Comparison of ENCODE assay signal across 33 cellular contexts in genomic region chr16:90037202-90037765, GRCh38. TPM values are rescaled to one million over a fixed set of nuclear protein-coding genes. Genes with fewer than 3 reads are reported as not detected.
"Had no signal": no experiment of that assay in that cellular context is flagged by ENCODE, and none has a peak within 500 bp of the region (broad histone marks: within the 10 kb centered on the region; RNA-seq: fewer than 3 reads in every experiment).

No MANE protein-coding gene starts in this region.

- H3K79me2 ChIP-seq: parathyroid adenoma had no signal

- H2AFZ ChIP-seq: parathyroid adenoma had no signal

- H3K4me1 Mint-ChIP-seq: activated naive CD4-positive, alpha-beta T cell treated with anti-CD3 and anti-CD28 coated beads, Interleukin-2, amount 50 U/mL, for 24 hours; mesothelial cell of epicardium; naive B cell; nephron progenitor cell had no signal

- H3K27me3 ChIP-seq: breast epithelium, gastroesophageal sphincter, spleen had no signal

- H3K27ac ChIP-seq: breast epithelium, coronary artery, gastroesophageal sphincter, parathyroid adenoma, psoas muscle, spleen, thoracic aorta had no signal

- ATAC-seq: activated CD8-positive, alpha-beta T cell treated with anti-CD3 and anti-CD28 coated beads for 36 hours; activated naive CD8-positive, alpha-beta T cell treated with anti-CD3 and anti-CD28 coated beads, Interleukin-2, amount 50 U/mL, for 24 hours; activated T-cell treated with anti-CD3 and anti-CD28 coated beads, Interleukin-2, amount 50 U/mL, for 4 hours; activated T-helper 17 cell treated with anti-CD3 and anti-CD28 coated beads, Interleukin-2, amount 50 U/mL, for 72 hours; effector memory CD8-positive, alpha-beta T cell; gastroesophageal sphincter; psoas muscle had no signal

- H3K4me1 ChIP-seq: breast epithelium, gastroesophageal sphincter, parathyroid adenoma, psoas muscle, spleen had no signal

- H3K27me3 Mint-ChIP-seq: activated CD8-positive, alpha-beta T cell treated with anti-CD3 and anti-CD28 coated beads for 36 hours; activated naive CD4-positive, alpha-beta T cell treated with anti-CD3 and anti-CD28 coated beads, Interleukin-2, amount 50 U/mL, for 24 hours; activated naive CD8-positive, alpha-beta T cell treated with anti-CD3 and anti-CD28 coated beads, Interleukin-2, amount 50 U/mL, for 24 hours; activated T-helper 17 cell treated with anti-CD3 and anti-CD28 coated beads, Interleukin-2, amount 50 U/mL, for 72 hours; naive B cell had no signal

- H3K4me3 ChIP-seq: breast epithelium, coronary artery, gastroesophageal sphincter, psoas muscle, spleen, thoracic aorta had no signal

- H3K4me3 Mint-ChIP-seq: activated CD8-positive, alpha-beta T cell treated with anti-CD3 and anti-CD28 coated beads for 36 hours; activated naive CD4-positive, alpha-beta T cell treated with anti-CD3 and anti-CD28 coated beads, Interleukin-2, amount 50 U/mL, for 24 hours; activated naive CD8-positive, alpha-beta T cell treated with anti-CD3 and anti-CD28 coated beads, Interleukin-2, amount 50 U/mL, for 24 hours; activated T-cell treated with anti-CD3 and anti-CD28 coated beads, Interleukin-2, amount 50 U/mL, for 4 hours; activated T-helper 17 cell treated with anti-CD3 and anti-CD28 coated beads, Interleukin-2, amount 50 U/mL, for 72 hours; effector memory CD8-positive, alpha-beta T cell; mesothelial cell of epicardium; naive B cell; nephron progenitor cell had no signal

- DNase-seq: activated CD4-positive, alpha-beta T cell treated with anti-CD3 and anti-CD28 coated beads for 1 hour; activated CD4-positive, alpha-beta T cell treated with anti-CD3 and anti-CD28 coated beads, Interleukin-2, amount 50 U/mL, for 1 hour; activated CD8-positive, alpha-beta T cell treated with anti-CD3 and anti-CD28 coated beads for 36 hours; activated naive CD8-positive, alpha-beta T cell treated with anti-CD3 and anti-CD28 coated beads, Interleukin-2, amount 50 U/mL, for 24 hours; activated T-cell treated with anti-CD3 and anti-CD28 coated beads, Interleukin-2, amount 50 U/mL, for 4 hours; amygdala; cerebellar nuclear complex; effector memory CD8-positive, alpha-beta T cell; hippocampal formation; left cardiac atrium; naive B cell; nephron progenitor cell; nucleus accumbens; spleen; stimulated activated CD4-positive, alpha-beta T cell treated with anti-CD3 and anti-CD28 coated beads, Interleukin-2, amount 100 ng/mL, for 48 hours; stimulated activated naive CD4-positive, alpha-beta T cell treated with Interleukin-2 at 50 U/mL for 16 hours; T-helper 2 cell; trophoblast cell had no signal

- H3K9me3 ChIP-seq: breast epithelium, gastroesophageal sphincter, psoas muscle, spleen, thoracic aorta had no signal

- H3K27ac Mint-ChIP-seq: activated CD8-positive, alpha-beta T cell treated with anti-CD3 and anti-CD28 coated beads for 36 hours; activated naive CD4-positive, alpha-beta T cell treated with anti-CD3 and anti-CD28 coated beads, Interleukin-2, amount 50 U/mL, for 24 hours; activated naive CD8-positive, alpha-beta T cell treated with anti-CD3 and anti-CD28 coated beads, Interleukin-2, amount 50 U/mL, for 24 hours; activated T-helper 17 cell treated with anti-CD3 and anti-CD28 coated beads, Interleukin-2, amount 50 U/mL, for 72 hours; effector memory CD8-positive, alpha-beta T cell; mesothelial cell of epicardium; nephron progenitor cell had no signal

RNA-seq across cellular contexts. Expression of gene PRDM7, which starts 39.8 kb away (rescaled TPM):
- total RNA-seq: activated CD8-positive, alpha-beta T cell treated with anti-CD3 and anti-CD28 coated beads for 36 hours; activated T-cell treated with anti-CD3 and anti-CD28 coated beads, Interleukin-2, amount 50 U/mL, for 4 hours; breast epithelium; endothelial cell of umbilical vein; fibroblast of lung; fibroblast of villous mesenchyme; gastroesophageal sphincter; left cardiac atrium; lower leg skin; mesothelial cell of epicardium; psoas muscle; spleen; thoracic aorta had no signal
- polyA plus RNA-seq: endothelial cell of umbilical vein, esophagus, fibroblast of lung, keratinocyte, psoas muscle, spleen had no signal
